In the genomic region with DNA sequence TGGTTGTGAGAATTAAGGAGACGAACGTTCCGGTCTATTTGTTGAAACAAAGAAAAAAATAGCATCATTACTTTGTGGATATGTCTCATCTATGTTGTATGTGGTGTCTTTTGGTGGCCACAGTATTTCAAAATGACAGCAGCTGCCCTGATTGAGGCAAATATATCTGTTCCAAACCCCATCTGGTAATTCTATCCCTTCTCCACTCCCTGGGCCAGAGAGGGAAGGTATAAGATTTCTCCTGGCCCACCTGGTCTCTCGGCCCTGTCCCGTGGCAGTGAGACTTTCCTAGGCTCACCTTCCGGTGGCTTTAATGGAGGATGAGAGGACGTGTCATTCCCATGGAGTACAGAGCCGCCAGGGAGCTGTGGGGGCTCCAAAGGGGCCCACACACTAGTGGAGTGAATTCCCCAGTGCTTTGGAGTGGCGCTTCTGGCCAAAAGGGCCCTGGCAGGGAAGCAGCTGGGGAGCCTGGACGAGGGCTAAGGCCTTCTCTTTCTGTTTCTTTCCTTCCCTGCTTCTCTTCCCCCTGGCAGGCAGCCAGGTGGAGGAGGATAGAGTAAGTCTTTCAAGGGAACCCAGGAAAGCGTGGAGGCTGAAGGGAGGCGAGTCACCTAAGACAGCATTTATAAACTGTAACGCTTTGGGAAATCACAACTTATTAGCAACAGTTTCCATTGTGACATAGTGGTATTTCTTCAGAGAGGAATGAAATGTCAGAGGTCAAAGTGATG, we compare ENCODE assay signal across 12 cellular contexts. TPM values are rescaled to one million over a fixed set of nuclear protein-coding genes. Genes with fewer than 3 reads are reported as not detected.
DNase-seq lines count a peak whose midpoint lies in the region; FAIRE-seq and TF ChIP-seq lines count a peak whose summit lies in the region.
"Had no signal": no experiment of that assay in that cellular context is flagged by ENCODE, and none has a peak within 500 bp of the region (broad histone marks: within the 10 kb centered on the region; RNA-seq: fewer than 3 reads in every experiment).

No MANE protein-coding gene starts in this region.

- peak; percentile 20 for DNase-seq in DMS79 (lab: John Stamatoyannopoulos, UW)
- no peak for DNase-seq in DMS79 treated with DMSO at 0.1 percent for 48 hours (lab: John Stamatoyannopoulos, UW)
- DNase-seq in astrocyte (ENCODE audit: low read depth) = peak; percentile 59
- DNase-seq in hepatocyte (ENCODE audit: low spot score) = no peak
- no peak for DNase-seq in lower leg skin (ENCODE audit: low spot score in 2 of 2)
- DNase-seq in NCI-H1930 (lab: John Stamatoyannopoulos, UW) = no peak
- no peak for DNase-seq in T1000 (lab: John Stamatoyannopoulos, UW)
- DNase-seq: 8988T; activated CD4-positive, CD25-positive, alpha-beta regulatory T cell; hippocampal formation had no signal

- peak overlapping the region; percentile 95 for H3K4me2 ChIP-seq in astrocyte (ENCODE audit: low read length)
- H3K4me2 ChIP-seq in hepatocyte = peak overlapping the region; percentile 71
- H3K4me2 ChIP-seq: KMS-11 had no signal

- no peak for FAIRE-seq in astrocyte (lab: Jason Lieb, UNC)

- peaks cover 21% of the 10 kb centered on the region for H3K36me3 Mint-ChIP-seq in astrocyte (ENCODE audit: low read depth, unreplicated experiment)

- H3K27ac ChIP-seq in astrocyte (ENCODE audit: low read depth, low read length) = peak overlapping the region; percentile 47
- peak overlapping the region; percentile 100 for H3K27ac ChIP-seq in hepatocyte
- peak overlapping the region; percentile 100 for H3K27ac ChIP-seq in subcutaneous abdominal adipose tissue (ENCODE audit: low read depth, low read length)
- H3K27ac ChIP-seq: KMS-11 had no signal

- no peak for TF ChIP-seq CTCF in astrocyte (IDR thresholded peaks at IDR 0.05; ENCODE audit: insufficient read depth, low read depth, low read length)
- no peak for TF ChIP-seq CTCF in hepatocyte (IDR thresholded peaks at IDR 0.05; ENCODE audit: poor library complexity)
- no peak for TF ChIP-seq CTCF in lower leg skin (IDR thresholded peaks at IDR 0.05)

- H3K36me3 ChIP-seq in astrocyte (ENCODE audit: insufficient read depth, low read length) = peaks cover 5% of the 10 kb centered on the region
- no peaks in the 10 kb centered on the region for H3K36me3 ChIP-seq in hepatocyte (replicated peaks; ENCODE audit: insufficient read depth, low read depth)
- H3K36me3 ChIP-seq in subcutaneous abdominal adipose tissue (ENCODE audit: control insufficient read depth in 5 of 5, insufficient read depth in 5 of 5, low read length in 5 of 5) = peaks cover 0 to 35% (median 10%) of the 10 kb centered on the region in 5 donors

- H4K20me1 ChIP-seq in astrocyte (ENCODE audit: insufficient read depth, low read length) (peaks cover 90% of the 10 kb centered on the region), hepatocyte (ENCODE audit: insufficient read depth, poor library complexity, severe bottlenecking) (peaks cover 90% of the 10 kb centered on the region)

- peak overlapping the region; percentile 97 for H3K9ac ChIP-seq in astrocyte (ENCODE audit: low read length)
- peak overlapping the region; percentile 49 to 100 (median 71) for H3K9ac ChIP-seq in subcutaneous abdominal adipose tissue (ENCODE audit: low read length in 5 of 5)
- H3K9ac ChIP-seq: KMS-11 had no signal

- H3K4me3 Mint-ChIP-seq in astrocyte (ENCODE audit: unreplicated experiment) = no peak overlapping the region

- WGBS in hepatocyte (ENCODE audit: low lambda C conversion rate, missing lambda C conversion rate) = 63% methylated on average over 13 of the region's 13 CpGs
- 41 to 46% methylated on average over 13 of the region's 13 CpGs for WGBS in lower leg skin, 2 donors

- TF ChIP-seq POLR2A in lower leg skin (IDR thresholded peaks at IDR 0.05) = no peak

- H3K27me3 ChIP-seq in astrocyte (ENCODE audit: insufficient read depth, low read length) (no peaks in the 10 kb centered on the region), hepatocyte (no peaks in the 10 kb centered on the region), subcutaneous abdominal adipose tissue (ENCODE audit: control insufficient read depth in 5 of 5, insufficient read depth in 4 of 5, low read length in 5 of 5) (peaks cover 0 to 3% (median 0%) of the 10 kb centered on the region in 5 donors)

- peaks cover 53% of the 10 kb centered on the region for H3K4me1 Mint-ChIP-seq in astrocyte (ENCODE audit: low read depth, unreplicated experiment)

- intact Hi-C loops in lower leg skin (cut with DNase I; ENCODE audit: low total_unique reads) = loop anchor here (5.0 kb wide), 1 partner anchor 691 kb away; no protein-coding TSS in a partner anchor

- H3K4me1 ChIP-seq in astrocyte (ENCODE audit: insufficient read depth, low read length) = peaks cover 58% of the 10 kb centered on the region
- H3K4me1 ChIP-seq in hepatocyte (ENCODE audit: insufficient read depth) = peaks cover 48% of the 10 kb centered on the region
- H3K4me1 ChIP-seq in subcutaneous abdominal adipose tissue (ENCODE audit: control insufficient read depth in 5 of 5, insufficient read depth in 5 of 5, low read length in 5 of 5) = peaks cover 10 to 85% (median 80%) of the 10 kb centered on the region in 5 donors

- H3K9me3 ChIP-seq in astrocyte (ENCODE audit: insufficient read depth, low read depth, low read length) (no peaks in the 10 kb centered on the region), hepatocyte (ENCODE audit: low read depth) (no peaks in the 10 kb centered on the region), subcutaneous abdominal adipose tissue (ENCODE audit: control insufficient read depth in 5 of 5, low read length in 5 of 5) (no peaks in the 10 kb centered on the region)

- H3K79me2 ChIP-seq in astrocyte (ENCODE audit: insufficient read depth, low read length) (peaks cover 99% of the 10 kb centered on the region), hepatocyte (peaks cover 98% of the 10 kb centered on the region)

- H2AFZ ChIP-seq in astrocyte (ENCODE audit: low read depth, low read length) = no peak overlapping the region
- no peak overlapping the region for H2AFZ ChIP-seq in hepatocyte

- peak overlapping the region; percentile 93 for H3K27ac Mint-ChIP-seq in astrocyte (ENCODE audit: unreplicated experiment)

- peak overlapping the region; percentile 19 for H3K4me3 ChIP-seq in astrocyte (ENCODE audit: insufficient read depth, low read depth, low read length)
- H3K4me3 ChIP-seq in hepatocyte = peak overlapping the region; percentile 27
- H3K4me3 ChIP-seq in subcutaneous abdominal adipose tissue (ENCODE audit: low read depth in 1 of 5, low read length in 5 of 5) = peak overlapping the region; percentile 48 to 98 (median 95)
- H3K4me3 ChIP-seq in lower leg skin (ENCODE audit: low read depth, poor library complexity, severe bottlenecking) = no peak overlapping the region

- no peaks in the 10 kb centered on the region for H3K9me2 ChIP-seq in hepatocyte (replicated peaks; ENCODE audit: insufficient read depth)

- H3K27me3 Mint-ChIP-seq in astrocyte (ENCODE audit: low read depth, unreplicated experiment) = no peaks in the 10 kb centered on the region

- H3K9me3 Mint-ChIP-seq in astrocyte (ENCODE audit: unreplicated experiment) = no peaks in the 10 kb centered on the region

RNA-seq across cellular contexts. Expression of a gene that starts 5.6 kb away (rescaled TPM):
- total RNA-seq in astrocyte = 156 and 158 TPM in 2 replicates
- total RNA-seq in hepatocyte = 148 and 164 TPM in 2 replicates
- 84.0 and 91.1 TPM in 2 replicates for polyA plus RNA-seq in hepatocyte
- 100 to 1,000 TPM; 189 to 423 (median 301) TPM for total RNA-seq in lower leg skin

Comparison
In these comparisons a context has a peak if more than half of its experiments do, and no peak if none do; other contexts are left out.
1. DNase-seq: peak in DMS79 (single experiment) and astrocyte (single experiment); none in DMS79 treated with DMSO at 0.1 percent for 48 hours (single experiment), hepatocyte (single experiment), lower leg skin (0 of 2), NCI-H1930 (0 of 2) and T1000 (single experiment).
2. H3K27ac ChIP-seq: peak in every context shown above with its lines; median percentile 100 in hepatocyte; 100 in subcutaneous abdominal adipose tissue; 47 in astrocyte.